Comparison of ENCODE assay signal across 12 cellular contexts in the genomic region with DNA sequence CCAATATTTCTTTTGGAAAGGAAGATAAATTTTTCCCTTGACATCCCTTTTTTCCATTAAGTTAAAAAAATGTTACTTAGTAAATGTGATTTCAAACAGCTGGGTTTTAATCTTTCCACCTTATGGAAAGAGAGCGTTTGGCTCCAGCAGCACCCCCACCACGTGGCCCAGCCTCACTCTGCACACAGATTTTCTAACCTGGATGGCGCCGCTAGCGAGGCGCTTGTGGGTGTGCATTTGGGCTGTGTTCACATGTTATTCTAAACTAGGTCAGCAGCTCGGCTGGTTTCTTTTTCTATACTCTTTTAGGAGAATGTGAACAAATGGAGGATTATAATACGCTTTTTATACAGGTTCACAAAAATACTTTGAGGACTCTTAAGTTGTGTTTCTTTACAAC.
A peak's percentile ranks its signal among the peaks of the same experiment; 100 is the strongest.
DNase-seq lines count a peak whose midpoint lies in the region; ATAC-seq lines count a peak whose summit lies in the region.
"Had no signal": no experiment of that assay in that cellular context is flagged by ENCODE, and none has a peak within 500 bp of the region (broad histone marks: within the 10 kb centered on the region; RNA-seq: fewer than 3 reads in every experiment).

No MANE protein-coding gene starts in this region.

- CTCF ChIA-PET in activated CD8-positive, alpha-beta memory T cell treated with anti-CD3 and anti-CD28 coated beads, Interleukin-2, amount 10 ng/mL, durations not matched to agents 7 days and 5 days (lab: Charles Lee): no interaction called here

- no peaks in the 10 kb centered on the region for H3K9me3 Mint-ChIP-seq in activated CD8-positive, alpha-beta memory T cell treated with anti-CD3 and anti-CD28 coated beads, Interleukin-2, amount 10 ng/mL, durations not matched to agents 7 days and 5 days (ENCODE audit: low read depth)
- no peaks in the 10 kb centered on the region for H3K9me3 Mint-ChIP-seq in activated T-cell treated with anti-CD3 and anti-CD28 coated beads, Interleukin-2, amount 50 U/mL, for 24 hours
- no peaks in the 10 kb centered on the region for H3K9me3 Mint-ChIP-seq in effector memory CD8-positive, alpha-beta T cell
- H3K9me3 Mint-ChIP-seq: memory B cell had no signal

- no peak overlapping the region for H3K27ac Mint-ChIP-seq in activated CD8-positive, alpha-beta memory T cell treated with anti-CD3 and anti-CD28 coated beads, Interleukin-2, amount 10 ng/mL, durations not matched to agents 7 days and 5 days
- peak overlapping the region; percentile 94 for H3K27ac Mint-ChIP-seq in activated T-cell treated with anti-CD3 and anti-CD28 coated beads, Interleukin-2, amount 50 U/mL, for 24 hours
- peak overlapping the region in 1 of 2 donors; percentile 89 for H3K27ac Mint-ChIP-seq in effector memory CD8-positive, alpha-beta T cell

- peaks cover 17% of the 10 kb centered on the region for H3K4me1 Mint-ChIP-seq in activated CD8-positive, alpha-beta memory T cell treated with anti-CD3 and anti-CD28 coated beads, Interleukin-2, amount 10 ng/mL, durations not matched to agents 7 days and 5 days
- H3K4me1 Mint-ChIP-seq in activated T-cell treated with anti-CD3 and anti-CD28 coated beads, Interleukin-2, amount 50 U/mL, for 24 hours (ENCODE audit: low read depth): peaks cover 67% of the 10 kb centered on the region
- peaks cover 0 to 17% of the 10 kb centered on the region in 2 donors for H3K4me1 Mint-ChIP-seq in effector memory CD8-positive, alpha-beta T cell (ENCODE audit: low read depth in 2 of 2)

- no peak for ATAC-seq in activated CD8-positive, alpha-beta memory T cell treated with anti-CD3 and anti-CD28 coated beads, Interleukin-2, amount 10 ng/mL, durations not matched to agents 7 days and 5 days
- peak; percentile 84 for ATAC-seq in effector memory CD8-positive, alpha-beta T cell (replicated peaks)
- ATAC-seq in HG03095 (IDR thresholded peaks at IDR 0.05; ENCODE audit: unreplicated experiment) (no peak), HG02970 (IDR thresholded peaks at IDR 0.05; ENCODE audit: low FRiP score, unreplicated experiment) (no peak)

- H3K27me3 Mint-ChIP-seq in activated CD8-positive, alpha-beta memory T cell treated with anti-CD3 and anti-CD28 coated beads, Interleukin-2, amount 10 ng/mL, durations not matched to agents 7 days and 5 days: peaks cover 6% of the 10 kb centered on the region
- H3K27me3 Mint-ChIP-seq in activated T-cell treated with anti-CD3 and anti-CD28 coated beads, Interleukin-2, amount 50 U/mL, for 24 hours: no peaks in the 10 kb centered on the region
- no peaks in the 10 kb centered on the region for H3K27me3 Mint-ChIP-seq in effector memory CD8-positive, alpha-beta T cell
- H3K27me3 Mint-ChIP-seq: memory B cell had no signal

- no peak overlapping the region for H3K4me3 Mint-ChIP-seq in activated CD8-positive, alpha-beta memory T cell treated with anti-CD3 and anti-CD28 coated beads, Interleukin-2, amount 10 ng/mL, durations not matched to agents 7 days and 5 days
- peak overlapping the region; percentile 39 for H3K4me3 Mint-ChIP-seq in activated T-cell treated with anti-CD3 and anti-CD28 coated beads, Interleukin-2, amount 50 U/mL, for 24 hours
- H3K4me3 Mint-ChIP-seq in effector memory CD8-positive, alpha-beta T cell: peak overlapping the region in 1 of 2 donors; percentile 64
- H3K4me3 Mint-ChIP-seq: memory B cell had no signal

- DNase-seq in activated CD8-positive, alpha-beta memory T cell treated with anti-CD3 and anti-CD28 coated beads, Interleukin-2, amount 50 U/mL, for 4 hours: peak; percentile 37
- no peak for DNase-seq in activated CD8-positive, alpha-beta memory T cell treated with anti-CD3 and anti-CD28 coated beads, Interleukin-2, amount 10 ng/mL, durations not matched to agents 7 days and 5 days
- DNase-seq in activated T-cell treated with anti-CD3 and anti-CD28 coated beads, Interleukin-2, amount 50 U/mL, for 24 hours: peak; percentile 54
- DNase-seq in effector memory CD8-positive, alpha-beta T cell: peak in 2 of 3 experiments; percentile 24 to 37
- DNase-seq in stimulated activated naive CD4-positive, alpha-beta T cell treated with Interleukin-2 at 50 U/mL for 16 hours (lab: John Stamatoyannopoulos, UW): peak; percentile 43
- DNase-seq in amniotic stem cell (lab: John Stamatoyannopoulos, UW): no peak
- DNase-seq: DMS53, heart right ventricle, NCI-H1048 had no signal

- H3K36me3 Mint-ChIP-seq in activated CD8-positive, alpha-beta memory T cell treated with anti-CD3 and anti-CD28 coated beads, Interleukin-2, amount 10 ng/mL, durations not matched to agents 7 days and 5 days: no peaks in the 10 kb centered on the region
- peaks cover 17% of the 10 kb centered on the region for H3K36me3 Mint-ChIP-seq in activated T-cell treated with anti-CD3 and anti-CD28 coated beads, Interleukin-2, amount 50 U/mL, for 24 hours (ENCODE audit: low read depth)
- no peaks in the 10 kb centered on the region for H3K36me3 Mint-ChIP-seq in effector memory CD8-positive, alpha-beta T cell (ENCODE audit: insufficient read depth)
- H3K36me3 Mint-ChIP-seq: memory B cell had no signal

Comparison
In these comparisons a context has a peak if more than half of its experiments do, and no peak if none do; other contexts are left out.
1. DNase-seq: peak in activated CD8-positive, alpha-beta memory T cell treated with anti-CD3 and anti-CD28 coated beads, Interleukin-2, amount 50 U/mL, for 4 hours (single experiment), activated T-cell treated with anti-CD3 and anti-CD28 coated beads, Interleukin-2, amount 50 U/mL, for 24 hours (single experiment), effector memory CD8-positive, alpha-beta T cell (2 of 3) and stimulated activated naive CD4-positive, alpha-beta T cell treated with Interleukin-2 at 50 U/mL for 16 hours (single experiment); none in activated CD8-positive, alpha-beta memory T cell treated with anti-CD3 and anti-CD28 coated beads, Interleukin-2, amount 10 ng/mL, durations not matched to agents 7 days and 5 days (single experiment) and amniotic stem cell (single experiment).